In genomic region chr15:35397027-35397426, GRCh38 we compare ENCODE assay signal across 22 cellular contexts.
DNase-seq lines count a peak whose midpoint lies in the region; ATAC-seq and TF ChIP-seq lines count a peak whose summit lies in the region.
"Had no signal": no experiment of that assay in that cellular context is flagged by ENCODE, and none has a peak within 500 bp of the region (broad histone marks: within the 10 kb centered on the region; RNA-seq: fewer than 3 reads in every experiment).

No MANE protein-coding gene starts in this region.

- no peak for TF ChIP-seq POLR2A in spleen (IDR thresholded peaks at IDR 0.05)

- no peak overlapping the region for H3K27ac ChIP-seq in mesenchymal stem cell (ENCODE audit: low read length, poor library complexity, severe bottlenecking)
- no peak overlapping the region for H3K27ac ChIP-seq in spleen
- H3K27ac ChIP-seq: A549; BLaER1 treated with 17β-estradiol and CSF1 and Interleukin-3, amounts not matched to agents 10 nM and 100 nM had no signal

- H3K79me1 ChIP-seq in mesenchymal stem cell (replicated peaks; ENCODE audit: low read length, poor library complexity, severe bottlenecking): no peaks in the 10 kb centered on the region

- H2BK12ac ChIP-seq in mesenchymal stem cell (ENCODE audit: low read length in 2 of 2): no peak overlapping the region

- DNase-seq in HCEC 1CT (peak; percentile 15), cerebellar cortex (ENCODE audit: low spot score) (peak; percentile 24), fibroblast of villous mesenchyme (ENCODE audit: low read depth) (peak; percentile 53), mesenchymal stem cell (peak; percentile 36), spleen (no peak)
- DNase-seq in activated CD4-positive, alpha-beta T cell treated with anti-CD3 and anti-CD28 coated beads for 1 hour: no peak
- DNase-seq: 8988T; ACHN; AML-193; BE2C; CD4-positive, alpha-beta T cell; CD8-positive, alpha-beta memory T cell; DMS 273 treated with DMSO at 0.1 percent for 48 hours; DMS53; DMS79 treated with DMSO at 0.1 percent for 48 hours; GF-D8; H9; HFFc6 had no signal

- no peak for ATAC-seq in HG03175 (IDR thresholded peaks at IDR 0.05; ENCODE audit: unreplicated experiment)
- ATAC-seq: A549, GM23338 had no signal

- H2BK5ac ChIP-seq in mesenchymal stem cell (ENCODE audit: low read depth, low read length, poor library complexity, severe bottlenecking): no peak overlapping the region

- H3K4me2 ChIP-seq in mesenchymal stem cell (ENCODE audit: low read length, poor library complexity, severe bottlenecking): no peak overlapping the region
- H3K4me2 ChIP-seq: A549; BLaER1 treated with 17β-estradiol and CSF1 and Interleukin-3, amounts not matched to agents 10 nM and 100 nM; GM23338 had no signal

- H4K91ac ChIP-seq in mesenchymal stem cell (ENCODE audit: low read length): no peak overlapping the region

- H2BK15ac ChIP-seq in mesenchymal stem cell (ENCODE audit: low read depth, poor library complexity, severe bottlenecking): no peak overlapping the region

- intact Hi-C loops in spleen (cut with DNase I; ENCODE audit: low total_unique reads): no loop called here

- no peak overlapping the region for H3K23ac ChIP-seq in mesenchymal stem cell (ENCODE audit: low read length in 2 of 2)

- H3K9me3 ChIP-seq in mesenchymal stem cell (ENCODE audit: control insufficient read depth, low read length) (no peaks in the 10 kb centered on the region), spleen (no peaks in the 10 kb centered on the region)
- H3K9me3 ChIP-seq: A549, BE2C had no signal

- H3K18ac ChIP-seq in mesenchymal stem cell (ENCODE audit: low read depth in 1 of 2, low read length in 2 of 2): no peak overlapping the region

- H2AK5ac ChIP-seq in mesenchymal stem cell (ENCODE audit: low read length, severe bottlenecking): no peak overlapping the region

- H2BK120ac ChIP-seq in mesenchymal stem cell (ENCODE audit: low read depth, low read length): no peak overlapping the region

- H3K27me3 ChIP-seq in mesenchymal stem cell (ENCODE audit: control insufficient read depth in 1 of 2, insufficient read depth in 1 of 2, low read length in 2 of 2) (no peaks in the 10 kb centered on the region), spleen (replicated peaks in 1 of 7) (no peaks in the 10 kb centered on the region)
- H3K27me3 ChIP-seq: BE2C; BLaER1 treated with 17β-estradiol and CSF1 and Interleukin-3, amounts not matched to agents 10 nM and 100 nM had no signal

- no peak overlapping the region for H3K9ac ChIP-seq in mesenchymal stem cell (ENCODE audit: low read length)
- H3K9ac ChIP-seq: BLaER1 treated with 17β-estradiol and CSF1 and Interleukin-3, amounts not matched to agents 10 nM and 100 nM had no signal

- H3K4me1 ChIP-seq in mesenchymal stem cell (ENCODE audit: control insufficient read depth, insufficient read depth, low read depth, low read length) (no peaks in the 10 kb centered on the region), spleen (no peaks in the 10 kb centered on the region)
- H3K4me1 ChIP-seq: A549, BE2C had no signal

- no peak overlapping the region for H3K14ac ChIP-seq in mesenchymal stem cell (ENCODE audit: low read length in 2 of 2)

- H3K36me3 ChIP-seq in mesenchymal stem cell (ENCODE audit: control insufficient read depth in 1 of 2, insufficient read depth in 2 of 2, low read depth in 1 of 2, low read length in 2 of 2): no peaks in the 10 kb centered on the region
- H3K36me3 ChIP-seq in spleen: no peaks in the 10 kb centered on the region
- H3K36me3 ChIP-seq: BE2C; BLaER1 treated with 17β-estradiol and CSF1 and Interleukin-3, amounts not matched to agents 10 nM and 100 nM had no signal

- H2AFZ ChIP-seq in mesenchymal stem cell (ENCODE audit: low read depth, low read length): no peak overlapping the region
- H2AFZ ChIP-seq: GM23338 had no signal

- H3K4me3 ChIP-seq in fibroblast of villous mesenchyme (ENCODE audit: low read depth, low read length) (no peak overlapping the region), mesenchymal stem cell (ENCODE audit: insufficient read depth in 1 of 2, low read depth in 1 of 2, low read length in 2 of 2) (no peak overlapping the region), spleen (no peak overlapping the region)
- H3K4me3 ChIP-seq: A549; BLaER1 treated with 17β-estradiol and CSF1 and Interleukin-3, amounts not matched to agents 10 nM and 100 nM; GM23338 had no signal

- H3K4ac ChIP-seq in mesenchymal stem cell (ENCODE audit: low read depth in 1 of 2, low read length in 2 of 2): no peak overlapping the region

- no peak for TF ChIP-seq CTCF in fibroblast of villous mesenchyme (IDR thresholded peaks at IDR 0.05; ENCODE audit: insufficient read depth, low read depth, low read length)
- no peak for TF ChIP-seq CTCF in spleen (IDR thresholded peaks at IDR 0.05 in 8 of 11, conservative IDR thresholded peaks at IDR 0.05 in 3 of 11)

- H4K8ac ChIP-seq in mesenchymal stem cell (ENCODE audit: low read length): no peak overlapping the region

Comparison
In these comparisons a context has a peak if more than half of its experiments do, and no peak if none do; other contexts are left out.
1. DNase-seq: peak in HCEC 1CT (single experiment), cerebellar cortex (single experiment), fibroblast of villous mesenchyme (single experiment) and mesenchymal stem cell (single experiment); none in spleen (single experiment) and activated CD4-positive, alpha-beta T cell treated with anti-CD3 and anti-CD28 coated beads for 1 hour (single experiment).